8 cellular contexts compared by ENCODE assay signal in genomic region chr3:121748638-121749275, GRCh38. TPM values are rescaled to one million over a fixed set of nuclear protein-coding genes. Genes with fewer than 3 reads are reported as not detected.
DNase-seq lines count a peak whose midpoint lies in the region; ATAC-seq lines count a peak whose summit lies in the region.

No MANE protein-coding gene starts in this region.

- no peaks in the 10 kb centered on the region for H3K9me3 ChIP-seq in iPS-20b (ENCODE audit: insufficient read depth, low read depth, low read length)

- peaks cover 4% of the 10 kb centered on the region for H3K4me1 Mint-ChIP-seq in stimulated activated memory B cell treated with anti-CD40 and anti-IgM and Interleukin-4, amounts not matched to agents 10 μg/mL and 1 μg/mL and 100 μg/mL, for 72 hours
- H3K4me1 Mint-ChIP-seq in activated T-helper 2 cell treated with anti-CD3 and anti-CD28 coated beads, Interferon-gamma antibody, Interleukin-2, Interleukin-4, amounts not matched to agents 10 μg/mL and 5 μg/mL and 100 μg/mL, durations not matched to agents 14 hours and 24 hours and 36 hours (ENCODE audit: low read depth): peaks cover 7% of the 10 kb centered on the region

- H3K27me3 Mint-ChIP-seq in stimulated activated memory B cell treated with anti-CD40 and anti-IgM and Interleukin-4, amounts not matched to agents 10 μg/mL and 1 μg/mL and 100 μg/mL, for 72 hours: no peaks in the 10 kb centered on the region
- H3K27me3 Mint-ChIP-seq in activated T-helper 2 cell treated with anti-CD3 and anti-CD28 coated beads, Interferon-gamma antibody, Interleukin-2, Interleukin-4, amounts not matched to agents 10 μg/mL and 5 μg/mL and 100 μg/mL, durations not matched to agents 14 hours and 24 hours and 36 hours (ENCODE audit: low read depth): peaks cover 12% of the 10 kb centered on the region

- no peaks in the 10 kb centered on the region for H3K36me3 Mint-ChIP-seq in stimulated activated memory B cell treated with anti-CD40 and anti-IgM and Interleukin-4, amounts not matched to agents 10 μg/mL and 1 μg/mL and 100 μg/mL, for 72 hours
- H3K36me3 Mint-ChIP-seq in activated T-helper 2 cell treated with anti-CD3 and anti-CD28 coated beads, Interferon-gamma antibody, Interleukin-2, Interleukin-4, amounts not matched to agents 10 μg/mL and 5 μg/mL and 100 μg/mL, durations not matched to agents 14 hours and 24 hours and 36 hours (ENCODE audit: low read depth): no peaks in the 10 kb centered on the region

- H3K27me3 ChIP-seq in iPS-20b (ENCODE audit: insufficient read depth, low read length): no peaks in the 10 kb centered on the region

- H3K9ac ChIP-seq in iPS-20b (ENCODE audit: low read depth, low read length): peak overlapping the region; percentile 91

- ATAC-seq in GM19351 (IDR thresholded peaks at IDR 0.05; ENCODE audit: unreplicated experiment): peak; percentile 26
- ATAC-seq in stimulated activated memory B cell treated with anti-CD40 and anti-IgM and Interleukin-4, amounts not matched to agents 10 μg/mL and 1 μg/mL and 100 μg/mL, for 72 hours: peak; percentile 44
- ATAC-seq in GM19324 (IDR thresholded peaks at IDR 0.05; ENCODE audit: low FRiP score, unreplicated experiment): no peak

- H3K36me3 ChIP-seq in iPS-20b (ENCODE audit: insufficient read depth, low read depth, low read length): no peaks in the 10 kb centered on the region

- peak overlapping the region; percentile 95 for H3K4me3 ChIP-seq in iPS-20b (ENCODE audit: low read length)

- intact Hi-C loops in activated T-helper 2 cell treated with anti-CD3 and anti-CD28 coated beads, Interferon-gamma antibody, Interleukin-2, Interleukin-4, amounts not matched to agents 10 μg/mL and 5 μg/mL and 100 μg/mL, durations not matched to agents 14 hours and 24 hours and 36 hours (cut with micrococcal nuclease): loop anchor here (1.0 to 10.0 kb wide), 7 partner anchors 13 to 766 kb away; partner anchors contain the start of genes EAF2, FAM162A, HCLS1 and IQCB1

- H3K27ac ChIP-seq in angular gyrus (ENCODE audit: low read depth, low read length) (peak overlapping the region; percentile 15), iPS-20b (ENCODE audit: low read length) (peak overlapping the region; percentile 64)

- H3K4me1 ChIP-seq in iPS-20b (ENCODE audit: insufficient read depth, low read length): peaks cover 10% of the 10 kb centered on the region; the same call in 1 of the 2 replicates

- DNase-seq in AML-193 (lab: John Stamatoyannopoulos, UW) (peak; percentile 41 to 61), HuH-7.5 (ENCODE audit: low spot score) (peak; percentile 18)
- no peak for DNase-seq in activated T-helper 2 cell treated with anti-CD3 and anti-CD28 coated beads, Interferon-gamma antibody, Interleukin-2, Interleukin-4, amounts not matched to agents 10 μg/mL and 5 μg/mL and 100 μg/mL, durations not matched to agents 14 hours and 24 hours and 36 hours (ENCODE audit: low spot score)

- H3K9me3 Mint-ChIP-seq in stimulated activated memory B cell treated with anti-CD40 and anti-IgM and Interleukin-4, amounts not matched to agents 10 μg/mL and 1 μg/mL and 100 μg/mL, for 72 hours: no peaks in the 10 kb centered on the region
- no peaks in the 10 kb centered on the region for H3K9me3 Mint-ChIP-seq in activated T-helper 2 cell treated with anti-CD3 and anti-CD28 coated beads, Interferon-gamma antibody, Interleukin-2, Interleukin-4, amounts not matched to agents 10 μg/mL and 5 μg/mL and 100 μg/mL, durations not matched to agents 14 hours and 24 hours and 36 hours

- no peak overlapping the region for H3K4me3 Mint-ChIP-seq in stimulated activated memory B cell treated with anti-CD40 and anti-IgM and Interleukin-4, amounts not matched to agents 10 μg/mL and 1 μg/mL and 100 μg/mL, for 72 hours
- H3K4me3 Mint-ChIP-seq in activated T-helper 2 cell treated with anti-CD3 and anti-CD28 coated beads, Interferon-gamma antibody, Interleukin-2, Interleukin-4, amounts not matched to agents 10 μg/mL and 5 μg/mL and 100 μg/mL, durations not matched to agents 14 hours and 24 hours and 36 hours (ENCODE audit: low read depth): no peak overlapping the region

- no peak overlapping the region for H3K27ac Mint-ChIP-seq in stimulated activated memory B cell treated with anti-CD40 and anti-IgM and Interleukin-4, amounts not matched to agents 10 μg/mL and 1 μg/mL and 100 μg/mL, for 72 hours
- no peak overlapping the region for H3K27ac Mint-ChIP-seq in activated T-helper 2 cell treated with anti-CD3 and anti-CD28 coated beads, Interferon-gamma antibody, Interleukin-2, Interleukin-4, amounts not matched to agents 10 μg/mL and 5 μg/mL and 100 μg/mL, durations not matched to agents 14 hours and 24 hours and 36 hours

RNA-seq across cellular contexts. Expression of gene GOLGB1, which starts 0.8 kb away (rescaled TPM):
- total RNA-seq in activated T-helper 2 cell treated with anti-CD3 and anti-CD28 coated beads, Interferon-gamma antibody, Interleukin-2, Interleukin-4, amounts not matched to agents 10 μg/mL and 5 μg/mL and 100 μg/mL, durations not matched to agents 14 hours and 24 hours and 36 hours: 26.4 and 28.2 TPM in 2 replicates
